Comparison of ENCODE assay signal across 1 cellular context in genomic region chrX:44203791-44204190, GRCh38.
TF ChIP-seq lines count a peak whose summit lies in the region.

No MANE protein-coding gene starts in this region.

TF ChIP-seq in HCT116, 20 proteins besides CTCF, POLR2A, EP300 and RAD21 (continued from another document):
- TF ChIP-seq TCF7L2 (IDR thresholded peaks at IDR 0.05; ENCODE audit: borderline replicate concordance, extremely low read depth, insufficient read depth, insufficient read length) = no peak
- no peak for TF ChIP-seq CEBPB (IDR thresholded peaks at IDR 0.05; ENCODE audit: low read depth)
- no peak for TF ChIP-seq ELF1 (IDR thresholded peaks at IDR 0.05; ENCODE audit: borderline replicate concordance, low read depth)
- TF ChIP-seq CBX3 (IDR thresholded peaks at IDR 0.05; ENCODE audit: low read depth) = no peak
- no peak for TF ChIP-seq FOSL1 (IDR thresholded peaks at IDR 0.05; ENCODE audit: low read depth)
- no peak for TF ChIP-seq SIN3A (IDR thresholded peaks at IDR 0.05; ENCODE audit: low read depth)
TF ChIP-seq in HCT116: peak in this region for 0.
